Comparison of ENCODE assay signal across 18 cellular contexts in the genomic region with DNA sequence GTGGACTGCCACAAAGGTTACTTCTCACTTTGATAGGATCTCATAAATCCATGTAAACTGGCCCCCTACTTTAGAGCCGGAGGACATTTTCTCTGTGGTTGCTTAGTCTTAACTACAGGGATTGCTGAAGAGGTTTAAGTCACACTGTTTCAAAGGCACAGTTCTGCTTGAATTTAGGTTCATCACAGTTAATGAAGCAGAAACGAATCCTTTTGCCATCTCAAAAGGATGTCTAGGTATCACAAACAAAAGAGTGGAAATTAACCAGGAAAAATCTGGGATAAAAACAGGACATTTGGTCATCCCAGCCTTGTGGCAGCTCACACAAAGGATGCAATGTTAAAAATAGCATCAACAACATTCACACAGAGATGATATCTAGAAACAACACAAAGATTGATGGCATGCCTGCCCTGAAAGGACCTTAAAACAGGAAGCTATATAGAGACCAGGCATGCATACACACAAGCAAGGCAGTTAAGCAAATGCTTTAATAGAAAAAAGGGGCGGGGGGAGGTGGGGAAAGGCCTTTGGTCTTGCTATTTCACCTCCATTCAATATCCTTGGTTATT.
A peak's percentile ranks its signal among the peaks of the same experiment; 100 is the strongest.
DNase-seq lines count a peak whose midpoint lies in the region; ATAC-seq and TF ChIP-seq lines count a peak whose summit lies in the region.
"Had no signal": no experiment of that assay in that cellular context is flagged by ENCODE, and none has a peak within 500 bp of the region (broad histone marks: within the 10 kb centered on the region; RNA-seq: fewer than 3 reads in every experiment).

No MANE protein-coding gene starts in this region.

- no peak overlapping the region for H3K4me3 Mint-ChIP-seq in type B pancreatic cell
- no peak overlapping the region for H3K4me3 Mint-ChIP-seq in stimulated activated effector memory CD8-positive, alpha-beta T cell treated with anti-CD3 and anti-CD28 coated beads, Interleukin-12 subunit alpha, Interleukin-12 subunit beta, amount 100 ng/mL, for 72 hours
- H3K4me3 Mint-ChIP-seq: activated CD8-positive, alpha-beta T cell treated with anti-CD3 and anti-CD28 coated beads, Interleukin-2, amount 10 ng/mL, durations not matched to agents 7 days and 5 days; CD4-positive, CD25-positive, alpha-beta regulatory T cell had no signal

- no peaks in the 10 kb centered on the region for H3K9me3 ChIP-seq in HAP-1
- H3K9me3 ChIP-seq: transverse colon had no signal

- peak overlapping the region in 58 of 59 donors; percentile 18 to 91 (median 83) for H3K27ac ChIP-seq in dorsolateral prefrontal cortex
- H3K27ac ChIP-seq: 22Rv1, foreskin keratinocyte, transverse colon had no signal

- peaks cover 17% of the 10 kb centered on the region for H3K4me1 ChIP-seq in HAP-1
- H3K4me1 ChIP-seq: foreskin keratinocyte had no signal

- ATAC-seq in stimulated activated effector memory CD8-positive, alpha-beta T cell treated with anti-CD3 and anti-CD28 coated beads, Interleukin-12 subunit alpha, Interleukin-12 subunit beta, amount 100 ng/mL, for 72 hours = no peak
- ATAC-seq: activated CD8-positive, alpha-beta T cell treated with anti-CD3 and anti-CD28 coated beads, Interleukin-2, amount 10 ng/mL, durations not matched to agents 7 days and 5 days; foreskin keratinocyte had no signal

- peak overlapping the region; percentile 42 for H3K27ac Mint-ChIP-seq in type B pancreatic cell
- no peak overlapping the region for H3K27ac Mint-ChIP-seq in stimulated activated effector memory CD8-positive, alpha-beta T cell treated with anti-CD3 and anti-CD28 coated beads, Interleukin-12 subunit alpha, Interleukin-12 subunit beta, amount 100 ng/mL, for 72 hours
- H3K27ac Mint-ChIP-seq: activated CD8-positive, alpha-beta T cell treated with anti-CD3 and anti-CD28 coated beads, Interleukin-2, amount 10 ng/mL, durations not matched to agents 7 days and 5 days; activated T-helper 2 cell treated with anti-CD3 and anti-CD28 coated beads, Interferon-gamma antibody, Interleukin-2, Interleukin-4, amounts not matched to agents 10 μg/mL and 5 μg/mL and 100 μg/mL, durations not matched to agents 14 hours and 24 hours and 36 hours; CD4-positive, CD25-positive, alpha-beta regulatory T cell; progenitor cell of endocrine pancreas had no signal

- H3K27me3 ChIP-seq in dorsolateral prefrontal cortex (no peaks in the 10 kb centered on the region), HAP-1 (ENCODE audit: low read depth) (no peaks in the 10 kb centered on the region)
- H3K27me3 ChIP-seq: foreskin keratinocyte, transverse colon had no signal

- H3K27me3 Mint-ChIP-seq in type B pancreatic cell = no peaks in the 10 kb centered on the region
- H3K27me3 Mint-ChIP-seq: CD4-positive, CD25-positive, alpha-beta regulatory T cell; progenitor cell of endocrine pancreas had no signal

- H3K4me3 ChIP-seq in dorsolateral prefrontal cortex = peak overlapping the region in 23 of 59 donors; percentile 2 to 38 (median 14)
- H3K4me3 ChIP-seq in HAP-1 = no peak overlapping the region
- H3K4me3 ChIP-seq: transverse colon had no signal

- peaks cover 30% of the 10 kb centered on the region for H3K4me1 Mint-ChIP-seq in type B pancreatic cell (ENCODE audit: unreplicated experiment)
- H3K4me1 Mint-ChIP-seq in stimulated activated effector memory CD8-positive, alpha-beta T cell treated with anti-CD3 and anti-CD28 coated beads, Interleukin-12 subunit alpha, Interleukin-12 subunit beta, amount 100 ng/mL, for 72 hours = no peaks in the 10 kb centered on the region
- H3K4me1 Mint-ChIP-seq: CD4-positive, CD25-positive, alpha-beta regulatory T cell had no signal

- DNase-seq in NCI-H1092 treated with DMSO at 0.1 percent for 48 hours (lab: John Stamatoyannopoulos, UW) = peak; percentile 6
- no peak for DNase-seq in NCI-H1092 (lab: John Stamatoyannopoulos, UW)
- no peak for DNase-seq in dorsolateral prefrontal cortex
- peak; percentile 37 for DNase-seq in midbrain (lab: John Stamatoyannopoulos, UW)
- DNase-seq in type B pancreatic cell (ENCODE audit: extremely low spot score, unreplicated experiment) = no peak
- no peak for DNase-seq in NCI-H82 (lab: John Stamatoyannopoulos, UW)
- DNase-seq in stimulated activated effector memory CD8-positive, alpha-beta T cell treated with anti-CD3 and anti-CD28 coated beads, Interleukin-12 subunit alpha, Interleukin-12 subunit beta, amount 100 ng/mL, for 72 hours (ENCODE audit: low spot score in 2 of 2) = no peak
- DNase-seq in HAP-1 (ENCODE audit: low spot score in 2 of 2) = no peak
- DNase-seq: activated CD8-positive, alpha-beta T cell treated with anti-CD3 and anti-CD28 coated beads, Interleukin-2, amount 10 ng/mL, durations not matched to agents 7 days and 5 days; CD4-positive, CD25-positive, alpha-beta regulatory T cell; effector CD8-positive, alpha-beta T cell; foreskin keratinocyte; NCI-H1105; NCI-H2171 treated with DMSO at 0.1 percent for 48 hours; transverse colon had no signal

- intact Hi-C loops in dorsolateral prefrontal cortex (cut with DNase I) = no loop called here

- H3K36me3 ChIP-seq in HAP-1 (replicated peaks) = no peaks in the 10 kb centered on the region
- H3K36me3 ChIP-seq: transverse colon had no signal

- no peaks in the 10 kb centered on the region for H3K36me3 Mint-ChIP-seq in type B pancreatic cell
- no peaks in the 10 kb centered on the region for H3K36me3 Mint-ChIP-seq in stimulated activated effector memory CD8-positive, alpha-beta T cell treated with anti-CD3 and anti-CD28 coated beads, Interleukin-12 subunit alpha, Interleukin-12 subunit beta, amount 100 ng/mL, for 72 hours
- H3K36me3 Mint-ChIP-seq: CD4-positive, CD25-positive, alpha-beta regulatory T cell had no signal

- no peaks in the 10 kb centered on the region for H3K9me3 Mint-ChIP-seq in type B pancreatic cell
- H3K9me3 Mint-ChIP-seq in stimulated activated effector memory CD8-positive, alpha-beta T cell treated with anti-CD3 and anti-CD28 coated beads, Interleukin-12 subunit alpha, Interleukin-12 subunit beta, amount 100 ng/mL, for 72 hours = no peaks in the 10 kb centered on the region
- H3K9me3 Mint-ChIP-seq: activated T-helper 2 cell treated with anti-CD3 and anti-CD28 coated beads, Interferon-gamma antibody, Interleukin-2, Interleukin-4, amounts not matched to agents 10 μg/mL and 5 μg/mL and 100 μg/mL, durations not matched to agents 14 hours and 24 hours and 36 hours had no signal

- TF ChIP-seq CTCF in dorsolateral prefrontal cortex (IDR thresholded peaks at IDR 0.05 in 54 of 56, conservative IDR thresholded peaks at IDR 0.05 in 2 of 56; ENCODE audit: low read depth in 1 of 56, partially characterized antibody in 56 of 56) = no peak
- no peak for TF ChIP-seq CTCF in type B pancreatic cell (conservative IDR thresholded peaks at IDR 0.05)

- in situ Hi-C loops in HAP-1 (cut with MboI; ENCODE audit: low sequenced_read_pairs) = no loop called here

Comparison
In these comparisons a context has a peak if more than half of its experiments do, and no peak if none do; other contexts are left out.
1. DNase-seq: peak in NCI-H1092 treated with DMSO at 0.1 percent for 48 hours (single experiment) and midbrain (single experiment); none in NCI-H1092 (single experiment), dorsolateral prefrontal cortex (0 of 10), type B pancreatic cell (single experiment), NCI-H82 (single experiment), stimulated activated effector memory CD8-positive, alpha-beta T cell treated with anti-CD3 and anti-CD28 coated beads, Interleukin-12 subunit alpha, Interleukin-12 subunit beta, amount 100 ng/mL, for 72 hours (0 of 2) and HAP-1 (0 of 2).